22 cellular contexts compared by ENCODE assay signal in the genomic region with DNA sequence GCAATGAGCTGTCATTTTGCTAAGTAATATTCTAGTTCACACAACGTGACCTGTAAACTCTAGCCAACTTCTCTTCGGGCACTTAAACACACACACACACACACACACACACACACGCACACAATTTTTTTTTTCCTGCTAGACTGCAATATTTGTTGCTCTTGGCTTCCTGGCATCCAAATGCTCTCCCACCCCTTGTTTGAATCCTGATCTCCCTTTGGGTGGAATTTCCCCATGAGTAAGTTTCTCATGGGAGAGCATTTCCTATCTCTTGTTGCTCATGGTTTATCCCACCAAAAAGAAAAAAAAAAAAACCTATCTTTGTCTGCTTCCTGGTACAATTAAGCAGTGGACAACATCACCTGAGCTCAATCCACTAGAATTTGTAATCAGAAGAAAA. TPM values are rescaled to one million over a fixed set of nuclear protein-coding genes. Genes with fewer than 3 reads are reported as not detected.
DNase-seq lines count a peak whose midpoint lies in the region; ATAC-seq and TF ChIP-seq lines count a peak whose summit lies in the region.
"Had no signal": no experiment of that assay in that cellular context is flagged by ENCODE, and none has a peak within 500 bp of the region (broad histone marks: within the 10 kb centered on the region; RNA-seq: fewer than 3 reads in every experiment).

No MANE protein-coding gene starts in this region.

- TF ChIP-seq POLR2A in breast epithelium (IDR thresholded peaks at IDR 0.05), result no peak

- no peak overlapping the region for H2AFZ ChIP-seq in mammary epithelial cell (ENCODE audit: low read depth, low read length)

- no peak overlapping the region for H3K4me3 ChIP-seq in mammary epithelial cell (replicated peaks in 1 of 3; ENCODE audit: insufficient read depth in 1 of 3, low read depth in 2 of 3, low read length in 3 of 3)
- H3K4me3 ChIP-seq in breast epithelium, result no peak overlapping the region
- H3K4me3 ChIP-seq in upper lobe of right lung, result no peak overlapping the region
- H3K4me3 ChIP-seq: ascending aorta, BLaER1, coronary artery, heart right ventricle, Peyer's patch, SJCRH30 had no signal

- dilution Hi-C loops in mammary epithelial cell (cut with HindIII; ENCODE audit: low sequenced_read_pairs), result no loop called here

- intact Hi-C loops in mammary epithelial cell (cut with micrococcal nuclease) (no loop called here), breast epithelium (cut with DNase I; ENCODE audit: low total_unique reads) (no loop called here), upper lobe of right lung (cut with DNase I) (no loop called here)

- DNase-seq in mammary epithelial cell (peak; percentile 56), breast epithelium (ENCODE audit: low spot score in 2 of 2) (no peak), dedifferentiated amniotic fluid mesenchymal stem cell (ENCODE audit: extremely low spot score) (peak; percentile 28), kidney tubule cell (ENCODE audit: low spot score) (peak; percentile 73), upper lobe of right lung (no peak), A172 (ENCODE audit: low spot score) (no peak)
- DNase-seq: activated CD4-positive, alpha-beta T cell treated with anti-CD3 and anti-CD28 coated beads for 48 hours; activated naive CD4-positive, alpha-beta T cell treated with anti-CD3 and anti-CD28 coated beads, Interleukin-2, amount 50 U/mL, for 16 hours; activated T-cell treated with anti-CD3 and anti-CD28 coated beads, Interleukin-2, amount 50 U/mL, for 72 hours; Calu3; GOT3; heart right ventricle; NCI-H1417; NK-92 treated with Interleukin-12 subunit alpha and Interleukin-12 subunit beta, amount 100 ng/mL, for 24 hours; Peyer's patch; SJCRH30 had no signal

- in situ Hi-C loops in mammary epithelial cell (cut with MboI; ENCODE audit: low sequenced_read_pairs in 2 of 2), result no loop called here

- no peak overlapping the region for H3K9ac ChIP-seq in mammary epithelial cell (ENCODE audit: insufficient read depth, low read length)
- H3K9ac ChIP-seq: BLaER1 had no signal

- no peaks in the 10 kb centered on the region for H3K79me2 ChIP-seq in mammary epithelial cell (ENCODE audit: insufficient read depth, low read length)

- no TSS peak for BruUV-seq in mammary epithelial cell (replicated peaks; lab: Mats Ljungman, UMichigan)

- H3K27ac ChIP-seq in mammary epithelial cell (ENCODE audit: insufficient read depth, low read depth, low read length), result no peak overlapping the region
- H3K27ac ChIP-seq in breast epithelium, result no peak overlapping the region
- no peak overlapping the region for H3K27ac ChIP-seq in upper lobe of right lung
- H3K27ac ChIP-seq: ascending aorta, BLaER1, coronary artery, heart right ventricle, HL-60, Peyer's patch, SJCRH30 had no signal

- no peak overlapping the region for H3K4me2 ChIP-seq in mammary epithelial cell (ENCODE audit: insufficient read depth, low read depth, low read length)
- H3K4me2 ChIP-seq: BLaER1 had no signal

- CTCF ChIA-PET in mammary epithelial cell (lab: Charles Lee; ENCODE audit: low non-redundant PET), result no interaction called here

- H4K20me1 ChIP-seq in mammary epithelial cell (ENCODE audit: insufficient read depth, low read length), result no peaks in the 10 kb centered on the region
- H4K20me1 ChIP-seq: BLaER1 had no signal

- H3K4me1 ChIP-seq in mammary epithelial cell (ENCODE audit: insufficient read depth, low read length) (peaks cover 7% of the 10 kb centered on the region), breast epithelium (no peaks in the 10 kb centered on the region), upper lobe of right lung (no peaks in the 10 kb centered on the region)
- H3K4me1 ChIP-seq: ascending aorta, BLaER1, heart right ventricle, Peyer's patch, SJCRH30 had no signal

- ATAC-seq in upper lobe of right lung (peak; percentile 17), GM18861 (IDR thresholded peaks at IDR 0.05; ENCODE audit: unreplicated experiment) (no peak), HG02798 (IDR thresholded peaks at IDR 0.05; ENCODE audit: poor library complexity, unreplicated experiment) (no peak)
- ATAC-seq: activated T-cell treated with anti-CD3 and anti-CD28 coated beads, Interleukin-2, amount 50 U/mL, for 72 hours; heart right ventricle had no signal

- 74% methylated on average over 3 of the region's 3 CpGs for WGBS in mammary epithelial cell (ENCODE audit: low coverage, missing lambda C conversion rate)

- H3K36me3 ChIP-seq in mammary epithelial cell (ENCODE audit: insufficient read depth, low read length) (no peaks in the 10 kb centered on the region), breast epithelium (no peaks in the 10 kb centered on the region), upper lobe of right lung (no peaks in the 10 kb centered on the region)
- H3K36me3 ChIP-seq: ascending aorta, BLaER1, heart right ventricle, Peyer's patch, SJCRH30 had no signal

- H3K9me3 ChIP-seq in mammary epithelial cell (replicated peaks; ENCODE audit: insufficient read depth, low read length) (no peaks in the 10 kb centered on the region), breast epithelium (no peaks in the 10 kb centered on the region), upper lobe of right lung (no peaks in the 10 kb centered on the region)
- H3K9me3 ChIP-seq: ascending aorta, BLaER1, heart right ventricle, Peyer's patch had no signal

- H3K27me3 ChIP-seq in mammary epithelial cell (ENCODE audit: insufficient read depth, low read length) (no peaks in the 10 kb centered on the region), breast epithelium (no peaks in the 10 kb centered on the region), upper lobe of right lung (no peaks in the 10 kb centered on the region)
- H3K27me3 ChIP-seq: ascending aorta, BLaER1, heart right ventricle, Peyer's patch, SJCRH30 had no signal

- TF ChIP-seq CTCF in mammary epithelial cell (conservative IDR thresholded peaks at IDR 0.05 in 1 of 2, IDR thresholded peaks at IDR 0.05 in 1 of 2; ENCODE audit: extremely low read depth in 1 of 2, insufficient read depth in 1 of 2, low read depth in 1 of 2, low read length in 2 of 2) (no peak), breast epithelium (IDR thresholded peaks at IDR 0.05) (no peak), upper lobe of right lung (IDR thresholded peaks at IDR 0.05) (no peak)

RNA-seq across cellular contexts. Expression of a gene that starts 54.7 kb away (rescaled TPM):
- 1 to 10 TPM; 1.0 to 6.2 TPM for total RNA-seq in mammary epithelial cell
- 0.58 TPM for polyA plus RNA-seq in mammary epithelial cell
- polyA minus RNA-seq in mammary epithelial cell, result 2.8 TPM
- 1 to 10 TPM in 1 of 3 donors, under 1 TPM in 2; 0.44 to 1.6 (median 0.66) TPM for total RNA-seq in breast epithelium
- 1.7 TPM for total RNA-seq in upper lobe of right lung
- total RNA-seq in A172 (2014; rRNA removed; shearing (Covaris generic)), result not detected in 2 replicates
- total RNA-seq: ascending aorta, Calu3 had no signal

Comparison
In these comparisons a context has a peak if more than half of its experiments do, and no peak if none do; other contexts are left out.
1. DNase-seq: peak in mammary epithelial cell (single experiment), dedifferentiated amniotic fluid mesenchymal stem cell (single experiment) and kidney tubule cell (single experiment); none in breast epithelium (0 of 2), upper lobe of right lung (single experiment) and A172 (single experiment).